ENCODE assay signal across 22 cellular contexts in genomic region chr6:52689857-52690256, GRCh38. TPM values are rescaled to one million over a fixed set of nuclear protein-coding genes. Genes with fewer than 3 reads are reported as not detected.
DNase-seq lines count a peak whose midpoint lies in the region; ATAC-seq, FAIRE-seq and TF ChIP-seq lines count a peak whose summit lies in the region.
"Had no signal": no experiment of that assay in that cellular context is flagged by ENCODE, and none has a peak within 500 bp of the region (broad histone marks: within the 10 kb centered on the region; RNA-seq: fewer than 3 reads in every experiment).

No MANE protein-coding gene starts in this region.

- no peak for FAIRE-seq in HepG2 (lab: Jason Lieb, UNC)
- FAIRE-seq in HTR-8/SVneo (lab: Jason Lieb, UNC): peak; percentile 9
- no peak for FAIRE-seq in K562 (lab: Jason Lieb, UNC)
- FAIRE-seq: A549, D721Med, G401.6, GM12892, GM18507 had no signal

- H2AFZ ChIP-seq in HepG2 (ENCODE audit: low read length): no peak overlapping the region
- H2AFZ ChIP-seq in K562 (ENCODE audit: low read depth, low read length): no peak overlapping the region

- TF ChIP-seq RAD21 in HepG2 (CRISPR knock-in tag; IDR thresholded peaks at IDR 0.05) (no peak), K562 (CRISPR knock-in tag; conservative IDR thresholded peaks at IDR 0.05 in 1 of 2, IDR thresholded peaks at IDR 0.05 in 1 of 2) (no peak)

- no peaks in the 10 kb centered on the region for H3K9me3 Mint-ChIP-seq in activated T-cell treated with anti-CD3 and anti-CD28 coated beads, Interleukin-2, amount 50 U/mL, for 72 hours
- H3K9me3 Mint-ChIP-seq: CD4-positive, alpha-beta T cell; CD8-positive, alpha-beta T cell had no signal

- peaks cover 6% of the 10 kb centered on the region; the same call in 1 of the 2 replicates for H3K9me3 ChIP-seq in HepG2 (ENCODE audit: low read length)
- H3K9me3 ChIP-seq in right lobe of liver: no peaks in the 10 kb centered on the region
- H3K9me3 ChIP-seq in K562 (replicated peaks; ENCODE audit: control insufficient read depth, insufficient read depth, low read depth, low read length): no peaks in the 10 kb centered on the region
- H3K9me3 ChIP-seq: A549 had no signal

- TF ChIP-seq EP300 in HepG2 (IDR thresholded peaks at IDR 0.05; ENCODE audit: low read depth in 2 of 2, low read length in 2 of 2): no peak
- TF ChIP-seq EP300 in HepG2 (CRISPR knock-in tag; IDR thresholded peaks at IDR 0.05; ENCODE audit: borderline replicate concordance): no peak
- no peak for TF ChIP-seq EP300 in K562 (IDR thresholded peaks at IDR 0.05; ENCODE audit: low read length)

- intact Hi-C loops in HepG2 (cut with micrococcal nuclease; ENCODE audit: unreplicated experiment): no loop called here
- intact Hi-C loops in right lobe of liver (cut with DNase I): no loop called here
- intact Hi-C loops in K562 (cut with micrococcal nuclease): no loop called here

- no peak for TF ChIP-seq CTCF in HepG2 (CRISPR knock-in tag; IDR thresholded peaks at IDR 0.05)
- no peak for TF ChIP-seq CTCF in right lobe of liver (IDR thresholded peaks at IDR 0.05)
- no peak for TF ChIP-seq CTCF in K562 (IDR thresholded peaks at IDR 0.05 in 2 of 3, conservative IDR thresholded peaks at IDR 0.05 in 1 of 3; ENCODE audit: insufficient read depth in 2 of 3, low read depth in 1 of 3, low read length in 3 of 3)

- BruUV-seq in HepG2 (replicated peaks; lab: Mats Ljungman, UMichigan) (no TSS peak), K562 (replicated peaks; lab: Mats Ljungman, UMichigan) (no TSS peak)

- no peak for DNase-seq in HepG2 (ENCODE audit: low spot score)
- no peak for DNase-seq in right lobe of liver
- no peak for DNase-seq in HTR-8/SVneo (ENCODE audit: insufficient read length, low spot score)
- no peak for DNase-seq in K562 (ENCODE audit: extremely low read depth in 1 of 4, low spot score in 3 of 4)
- DNase-seq in SW480 (ENCODE audit: low spot score): no peak
- DNase-seq in activated T-cell treated with anti-CD3 and anti-CD28 coated beads, Interleukin-2, amount 50 U/mL, for 72 hours: no peak
- DNase-seq: AML-193; Caco-2; Calu3; CD4-positive, alpha-beta T cell; CD8-positive, alpha-beta T cell; DMS79 treated with DMSO at 0.1 percent for 48 hours; GF-D8 had no signal

- H3K27ac ChIP-seq in HepG2 (ENCODE audit: extremely low read length, insufficient read depth, low read length) (no peak overlapping the region), right lobe of liver (no peak overlapping the region), K562 (ENCODE audit: extremely low read depth, low read depth, low read length) (no peak overlapping the region)
- H3K27ac ChIP-seq: 22Rv1; A549; BLaER1 treated with 17β-estradiol and CSF1 and Interleukin-3, amounts not matched to agents 10 nM and 100 nM; C4-2B had no signal

- peaks cover 0 to 2% of the 10 kb centered on the region in 2 donors for H3K36me3 Mint-ChIP-seq in activated T-cell treated with anti-CD3 and anti-CD28 coated beads, Interleukin-2, amount 50 U/mL, for 72 hours (ENCODE audit: insufficient read depth in 2 of 2)

- CTCF ChIA-PET in HepG2 (lab: Yijun Ruan, JAX; ENCODE audit: low intra/inter-chr PET ratio, low total read pairs) (no interaction called here), K562 (lab: Yijun Ruan, JAX; ENCODE audit: low intra/inter-chr PET ratio) (no interaction called here)

- H3K9me1 ChIP-seq in K562 (ENCODE audit: control insufficient read depth, insufficient read depth, low read length): no peaks in the 10 kb centered on the region

- no peaks in the 10 kb centered on the region for H3K27me3 Mint-ChIP-seq in activated T-cell treated with anti-CD3 and anti-CD28 coated beads, Interleukin-2, amount 50 U/mL, for 72 hours (ENCODE audit: low read depth)
- H3K27me3 Mint-ChIP-seq: B cell; CD4-positive, alpha-beta T cell had no signal

- no peak overlapping the region for H3K27ac Mint-ChIP-seq in activated T-cell treated with anti-CD3 and anti-CD28 coated beads, Interleukin-2, amount 50 U/mL, for 72 hours
- H3K27ac Mint-ChIP-seq: B cell; CD4-positive, alpha-beta T cell; CD8-positive, alpha-beta T cell had no signal

- ATAC-seq in HepG2: no peak
- no peak for ATAC-seq in right lobe of liver
- no peak for ATAC-seq in K562
- no peak for ATAC-seq in activated T-cell treated with anti-CD3 and anti-CD28 coated beads, Interleukin-2, amount 50 U/mL, for 72 hours (replicated peaks in 1 of 2)
- ATAC-seq: A549; CD8-positive, alpha-beta T cell had no signal

- H3K36me3 ChIP-seq in HepG2 (replicated peaks in 1 of 2; ENCODE audit: control insufficient read depth in 1 of 2, insufficient read depth in 2 of 2, low read length in 2 of 2): no peaks in the 10 kb centered on the region
- no peaks in the 10 kb centered on the region for H3K36me3 ChIP-seq in right lobe of liver
- no peaks in the 10 kb centered on the region for H3K36me3 ChIP-seq in K562 (ENCODE audit: control insufficient read depth, insufficient read depth, low read length)

- H3K9ac ChIP-seq in HepG2 (ENCODE audit: insufficient read depth, low read depth, low read length) (no peak overlapping the region), K562 (ENCODE audit: insufficient read depth in 1 of 2, low read depth in 2 of 2, low read length in 2 of 2) (no peak overlapping the region)
- H3K9ac ChIP-seq: BLaER1 treated with 17β-estradiol and CSF1 and Interleukin-3, amounts not matched to agents 10 nM and 100 nM had no signal

- no peak overlapping the region for H3K4me2 ChIP-seq in HepG2 (ENCODE audit: low read depth, low read length)
- no peak overlapping the region for H3K4me2 ChIP-seq in K562 (ENCODE audit: insufficient read depth, low read length)
- H3K4me2 ChIP-seq: A549; BLaER1 treated with 17β-estradiol and CSF1 and Interleukin-3, amounts not matched to agents 10 nM and 100 nM had no signal

- H3K79me2 ChIP-seq in HepG2 (ENCODE audit: insufficient read depth, low read length): no peaks in the 10 kb centered on the region
- no peaks in the 10 kb centered on the region for H3K79me2 ChIP-seq in K562 (ENCODE audit: control insufficient read depth, insufficient read depth, low read length)

- H3K4me3 Mint-ChIP-seq in activated T-cell treated with anti-CD3 and anti-CD28 coated beads, Interleukin-2, amount 50 U/mL, for 72 hours: no peak overlapping the region
- H3K4me3 Mint-ChIP-seq: B cell; CD4-positive, alpha-beta T cell; CD8-positive, alpha-beta T cell had no signal

- 94% methylated on average over 3 of the region's 3 CpGs for WGBS in HepG2 (ENCODE audit: low lambda C conversion rate)
- 79% methylated on average over 3 of the region's 3 CpGs for WGBS in right lobe of liver (ENCODE audit: insufficient coverage, low coverage, low lambda C conversion rate, missing lambda C conversion rate)
- WGBS in K562 (ENCODE audit: insufficient coverage, low coverage, missing lambda C conversion rate): 55% methylated on average over 3 of the region's 3 CpGs

- H3K27me3 ChIP-seq in HepG2 (ENCODE audit: control insufficient read depth in 1 of 2, insufficient read depth in 2 of 2, low read length in 2 of 2): no peaks in the 10 kb centered on the region
- H3K27me3 ChIP-seq in right lobe of liver: no peaks in the 10 kb centered on the region
- H3K27me3 ChIP-seq in K562 (ENCODE audit: control insufficient read depth in 2 of 2, insufficient read depth in 2 of 2, low read length in 2 of 2): no peaks in the 10 kb centered on the region

- H3K4me1 ChIP-seq in HepG2 (ENCODE audit: insufficient read depth, low read length) (peaks cover 8% of the 10 kb centered on the region), right lobe of liver (peaks cover 0 to 22% (median 4%) of the 10 kb centered on the region in 4 donors), K562 (replicated peaks in 1 of 2; ENCODE audit: control insufficient read depth in 2 of 2, insufficient read depth in 2 of 2, low read length in 2 of 2) (peaks cover 2 to 9% of the 10 kb centered on the region in 2 experiments; a peak in 3 of 5 replicates)
- H3K4me1 ChIP-seq: A549, Caco-2 had no signal

- POLR2A ChIA-PET in HepG2 (lab: Yijun Ruan, JAX): no interaction called here
- POLR2A ChIA-PET in K562 (lab: Yijun Ruan, JAX): no interaction called here

- H3K4me1 Mint-ChIP-seq in activated T-cell treated with anti-CD3 and anti-CD28 coated beads, Interleukin-2, amount 50 U/mL, for 72 hours (ENCODE audit: low read depth): no peaks in the 10 kb centered on the region

- H4K20me1 ChIP-seq in HepG2 (ENCODE audit: insufficient read depth, low read length): no peaks in the 10 kb centered on the region
- no peaks in the 10 kb centered on the region for H4K20me1 ChIP-seq in K562 (replicated peaks; ENCODE audit: control insufficient read depth, insufficient read depth, low read length)

- in situ Hi-C loops in HepG2 (cut with HindIII; ENCODE audit: extremely low pct_ligation_motif_present, low pct_unique_long_range_greater_than_20kb) (no loop called here), K562 (cut with MboI) (no loop called here)

- no peak overlapping the region for H3K4me3 ChIP-seq in HepG2 (replicated peaks in 1 of 3; ENCODE audit: insufficient read depth in 1 of 3, low read depth in 2 of 3, low read length in 3 of 3)
- no peak overlapping the region for H3K4me3 ChIP-seq in right lobe of liver
- H3K4me3 ChIP-seq in K562: no peak overlapping the region
- H3K4me3 ChIP-seq: A549; BLaER1 treated with 17β-estradiol and CSF1 and Interleukin-3, amounts not matched to agents 10 nM and 100 nM had no signal

- TF ChIP-seq POLR2A in HepG2 (IDR thresholded peaks at IDR 0.05; ENCODE audit: insufficient read depth in 1 of 2, low read depth in 2 of 2, low read length in 2 of 2) (no peak), right lobe of liver (IDR thresholded peaks at IDR 0.05) (no peak), K562 (conservative IDR thresholded peaks at IDR 0.05) (no peak)

RNA-seq across cellular contexts. Expression of gene TMEM14A, which starts 18.9 kb away (rescaled TPM):
- total RNA-seq in HepG2 (2016; rRNA removed; fragmentation: Illumina TruSeq; extraction: Trizol) (73.7 and 78.0 TPM in 2 replicates), right lobe of liver (10 to 100 TPM; 20.7 to 41.2 (median 33.3) TPM), K562 (2014; rRNA removed) (3.5 and 5.4 TPM in 2 replicates), K562 (2014; rRNA removed; fragmentation: Illumina TruSeq; extraction: Trizol) (9.5 and 10.2 TPM in 2 replicates), K562 (2015; rRNA removed; fragmentation: Illumina TruSeq; extraction: Trizol) (8.5 and 10.0 TPM in 2 replicates), K562 (2021) (7.4 and 8.1 TPM in 2 replicates)
- 23.2 and 27.5 TPM in 2 replicates for total RNA-seq in HepG2 (2016; cell fraction: cytosol; rRNA removed; fragmentation: Illumina TruSeq; extraction: Trizol; ENCODE audit: low read depth)
- total RNA-seq in HepG2 (2016; cell fraction: insoluble cytoplasmic fraction; rRNA removed; fragmentation: Illumina TruSeq; extraction: Trizol): 70.9 and 77.3 TPM in 2 replicates
- total RNA-seq in HepG2 (2016; cell fraction: membrane; rRNA removed; fragmentation: Illumina TruSeq; extraction: Trizol): 39.5 and 43.5 TPM in 2 replicates
- total RNA-seq in HepG2 (2016; cell fraction: nucleus; rRNA removed; fragmentation: Illumina TruSeq; extraction: Trizol): 44.6 and 52.8 TPM in 2 replicates
- polyA plus RNA-seq in HepG2 (2011; rRNA removed) (18.2 and 24.6 TPM in 2 replicates), K562 (2011; rRNA removed) (6.1 and 10.7 TPM in 2 replicates), K562 (2014; fragmentation: Illumina TruSeq; extraction: Trizol) (6.1 and 6.9 TPM in 2 replicates), K562 (2014; fragmentation: Nextera tagmentation; extraction: Ambion mirVana) (10 to 100 TPM; 32.5 to 43.3 TPM), K562 (2014; rRNA removed) (6.2 and 8.0 TPM in 2 replicates)
- polyA plus RNA-seq in HepG2 (2011; cell fraction: cytosol; rRNA removed): 19.6 and 31.0 TPM in 2 replicates
- polyA plus RNA-seq in HepG2 (2011; cell fraction: nucleus; rRNA removed): 7.1 and 9.9 TPM in 2 replicates
- polyA plus RNA-seq in HepG2 (2012): 18.4 and 26.2 TPM in 2 replicates
- polyA plus RNA-seq in HepG2 (2016; cell fraction: cytosol; fragmentation: Illumina TruSeq; extraction: Trizol; ENCODE audit: low read depth): 23.3 and 32.1 TPM in 2 replicates
- polyA plus RNA-seq in HepG2 (2016; cell fraction: insoluble cytoplasmic fraction; fragmentation: Illumina TruSeq; extraction: Trizol; ENCODE audit: low read depth): 85.0 and 85.6 TPM in 2 replicates
- 39.5 and 42.3 TPM in 2 replicates for polyA plus RNA-seq in HepG2 (2016; cell fraction: membrane; fragmentation: Illumina TruSeq; extraction: Trizol; ENCODE audit: low read depth)
- polyA plus RNA-seq in HepG2 (2016; cell fraction: nucleus; fragmentation: Illumina TruSeq; extraction: Trizol; ENCODE audit: insufficient read depth, low read depth): 84.3 and 97.3 TPM in 2 replicates
- polyA minus RNA-seq in HepG2 (2011; rRNA and poly(A)+ RNA removed; ENCODE audit: low replicate concordance): 4.1 and 10.8 TPM in 2 replicates
- 4.7 and 5.7 TPM in 2 replicates for polyA minus RNA-seq in HepG2 (2011; cell fraction: cytosol; rRNA and poly(A)+ RNA removed)
- 3.7 and 4.6 TPM in 2 replicates for polyA minus RNA-seq in HepG2 (2011; cell fraction: nucleus; rRNA and poly(A)+ RNA removed)
- 0.86 and 3.8 TPM in 2 replicates for total RNA-seq in K562 (2011; cell fraction: chromatin; rRNA removed; ENCODE audit: low replicate concordance)
- total RNA-seq in K562 (2011; cell fraction: nucleolus; rRNA removed): 2.8 and 2.9 TPM in 2 replicates
- total RNA-seq in K562 (2011; cell fraction: nucleoplasm; rRNA removed): 3.7 and 5.0 TPM in 2 replicates
- polyA plus RNA-seq in K562 (2011; cell fraction: cytosol; rRNA removed): 5.5 and 5.7 TPM in 2 replicates
- 1.1 and 2.0 TPM in 2 replicates for polyA plus RNA-seq in K562 (2011; cell fraction: nucleus; rRNA removed)
- 8.5 and 11.2 TPM in 2 replicates for polyA plus RNA-seq in K562 (2012)
- polyA minus RNA-seq in K562 (2011; rRNA and poly(A)+ RNA removed): 1.8 and 3.7 TPM in 2 replicates
- 1.4 and 3.5 TPM in 2 replicates for polyA minus RNA-seq in K562 (2011; cell fraction: cytosol; rRNA and poly(A)+ RNA removed)
- polyA minus RNA-seq in K562 (2011; cell fraction: nucleus; rRNA and poly(A)+ RNA removed): 0.67 and 1.1 TPM in 2 replicates
- total RNA-seq in activated T-cell treated with anti-CD3 and anti-CD28 coated beads, Interleukin-2, amount 50 U/mL, for 72 hours: 1 to 10 TPM; 9.3 to 9.8 TPM

Comparison
In these comparisons a context has a peak if more than half of its experiments do, and no peak if none do; other contexts are left out.
1. Of the 241 proteins assayed by ChIP-seq in both HepG2 and K562: peak only in HepG2: none; only in K562: CEBPG; in both: CEBPB; in neither: 239.